In genomic region chr12:50715174-50715573, GRCh38 we compare ENCODE assay signal across 26 cellular contexts. TPM values are rescaled to one million over a fixed set of nuclear protein-coding genes. Genes with fewer than 3 reads are reported as not detected.
DNase-seq lines count a peak whose midpoint lies in the region; ATAC-seq and TF ChIP-seq lines count a peak whose summit lies in the region.
"Had no signal": no experiment of that assay in that cellular context is flagged by ENCODE, and none has a peak within 500 bp of the region (broad histone marks: within the 10 kb centered on the region; RNA-seq: fewer than 3 reads in every experiment).

No MANE protein-coding gene starts in this region.

- H4K20me1 ChIP-seq in H9 (ENCODE audit: control insufficient read depth, insufficient read depth, insufficient read length) = no peaks in the 10 kb centered on the region

- H2BK12ac ChIP-seq in H9 (ENCODE audit: insufficient read length, low read depth, low read length) = no peak overlapping the region

- H3K27me3 Mint-ChIP-seq in chondrocyte (ENCODE audit: low read depth) (no peaks in the 10 kb centered on the region), H9 (ENCODE audit: low read depth) (no peaks in the 10 kb centered on the region)
- no peaks in the 10 kb centered on the region for H3K27me3 Mint-ChIP-seq in naive thymus-derived CD4-positive, alpha-beta T cell
- H3K27me3 Mint-ChIP-seq: activated CD4-positive, alpha-beta T cell treated with anti-CD3 and anti-CD28 coated beads, Interleukin-2, amount 10 ng/mL, durations not matched to agents 24 days and 14 days; stimulated activated naive CD8-positive, alpha-beta T cell treated with anti-CD3 and anti-CD28 coated beads, Interleukin-15, amount 100 ng/mL, for 72 hours had no signal

- WGBS in H9 (ENCODE audit: extremely low coverage, insufficient read length, low lambda C conversion rate) = no CpG with 5 or more reads among the region's 2 CpGs

- CTCF ChIA-PET in naive thymus-derived CD4-positive, alpha-beta T cell (lab: Charles Lee) = no interaction called here

- H3T11ph ChIP-seq in H9 (ENCODE audit: low read length) = no peak overlapping the region

- H4K8ac ChIP-seq in H9 (replicated peaks; ENCODE audit: insufficient read length, low read depth, low read length) = no peak overlapping the region

- no peak overlapping the region for H2BK15ac ChIP-seq in H9 (ENCODE audit: low read depth, low read length)

- in situ Hi-C loops in ACHN (cut with HindIII; ENCODE audit: low pct_ligation_motif_present, low pct_unique_long_range_greater_than_20kb, low sequenced_read_pairs) = no loop called here

- H3K23me2 ChIP-seq in H9 (ENCODE audit: insufficient read length, low read depth, low read length, poor library complexity, severe bottlenecking) = no peaks in the 10 kb centered on the region

- DNase-seq in AG08395 (ENCODE audit: low spot score) = peak; percentile 10
- DNase-seq in GM03348 (ENCODE audit: low spot score) = peak; percentile 29
- DNase-seq in chondrocyte (ENCODE audit: low spot score) = no peak
- no peak for DNase-seq in naive thymus-derived CD4-positive, alpha-beta T cell
- DNase-seq in ACHN = no peak
- DNase-seq in NCI-H82 treated with DMSO at 0.1 percent for 48 hours (lab: John Stamatoyannopoulos, UW; ENCODE audit: unreplicated experiment) = no peak
- no peak for DNase-seq in H9
- DNase-seq: activated CD4-positive, alpha-beta T cell treated with anti-CD3 and anti-CD28 coated beads, Interleukin-2, amount 10 ng/mL, durations not matched to agents 24 days and 14 days; activated effector memory CD4-positive, alpha-beta T cell treated with anti-CD3 and anti-CD28 coated beads, Interleukin-2, amount 50 U/mL, for 16 hours; CD8-positive, alpha-beta T cell; DMS153; GDM1; H7; heart right ventricle; left ventricle myocardium inferior; NCI-H146; NCI-H2171; NCI-H524; nucleus accumbens; stimulated activated CD4-positive, alpha-beta T cell treated with anti-CD3 and anti-CD28 coated beads, Interleukin-4, amount 100 ng/mL, for 4 hours; stimulated activated naive CD8-positive, alpha-beta T cell treated with anti-CD3 and anti-CD28 coated beads, Interleukin-15, amount 100 ng/mL, for 72 hours; transverse colon had no signal

- no peaks in the 10 kb centered on the region for H3K9me3 ChIP-seq in neutrophil
- H3K9me3 ChIP-seq in naive thymus-derived CD4-positive, alpha-beta T cell (ENCODE audit: control insufficient read depth in 2 of 3, low read length in 3 of 3) = no peaks in the 10 kb centered on the region
- H3K9me3 ChIP-seq in H9 (ENCODE audit: control insufficient read depth, low read depth, low read length) = no peaks in the 10 kb centered on the region
- H3K9me3 ChIP-seq: heart right ventricle, left ventricle myocardium inferior, transverse colon had no signal

- H3K4me1 Mint-ChIP-seq in chondrocyte (ENCODE audit: low read depth) (peaks cover 23% of the 10 kb centered on the region), H9 (no peaks in the 10 kb centered on the region)
- H3K4me1 Mint-ChIP-seq in naive thymus-derived CD4-positive, alpha-beta T cell = no peaks in the 10 kb centered on the region
- H3K4me1 Mint-ChIP-seq: activated CD4-positive, alpha-beta T cell treated with anti-CD3 and anti-CD28 coated beads, Interleukin-2, amount 10 ng/mL, durations not matched to agents 24 days and 14 days; stimulated activated naive CD8-positive, alpha-beta T cell treated with anti-CD3 and anti-CD28 coated beads, Interleukin-15, amount 100 ng/mL, for 72 hours had no signal

- H3K27me3 ChIP-seq in neutrophil (no peaks in the 10 kb centered on the region), H9 (ENCODE audit: insufficient read depth, low read length) (no peaks in the 10 kb centered on the region)
- H3K27me3 ChIP-seq in naive thymus-derived CD4-positive, alpha-beta T cell (ENCODE audit: control insufficient read depth in 2 of 2, insufficient read depth in 2 of 2, low read length in 2 of 2) = no peaks in the 10 kb centered on the region
- H3K27me3 ChIP-seq: cardiac muscle cell, heart right ventricle, transverse colon had no signal

- H3K56ac ChIP-seq in H9 (ENCODE audit: insufficient read length, low read depth, low read length) = no peak overlapping the region

- H3K4ac ChIP-seq in H9 (ENCODE audit: low read depth, low read length) = no peak overlapping the region

- no peak overlapping the region for H3K14ac ChIP-seq in H9 (ENCODE audit: insufficient read depth, low read length)

- no peak overlapping the region for H4K5ac ChIP-seq in H9 (ENCODE audit: insufficient read length, low read depth, low read length)

- H3K27ac ChIP-seq in neutrophil = peak overlapping the region; percentile 54
- H3K27ac ChIP-seq in naive thymus-derived CD4-positive, alpha-beta T cell (ENCODE audit: low read depth, low read length) = no peak overlapping the region
- H3K27ac ChIP-seq in H9 (ENCODE audit: insufficient read length, low read depth, low read length) = no peak overlapping the region
- H3K27ac ChIP-seq: cardiac muscle cell, heart right ventricle, left ventricle myocardium inferior, transverse colon had no signal

- intact Hi-C loops in naive thymus-derived CD4-positive, alpha-beta T cell (cut with micrococcal nuclease) = no loop called here

- no peak overlapping the region for H2AK5ac ChIP-seq in H9 (ENCODE audit: insufficient read length, low read length)

- no peaks in the 10 kb centered on the region for H3K4me1 ChIP-seq in neutrophil (ENCODE audit: control insufficient read depth in 1 of 2, insufficient read depth in 1 of 2, low read depth in 1 of 2, low read length in 1 of 2)
- H3K4me1 ChIP-seq in naive thymus-derived CD4-positive, alpha-beta T cell (ENCODE audit: control insufficient read depth in 2 of 2, insufficient read depth in 2 of 2, low read length in 2 of 2) = no peaks in the 10 kb centered on the region
- no peaks in the 10 kb centered on the region for H3K4me1 ChIP-seq in H9 (ENCODE audit: insufficient read depth, low read length)
- H3K4me1 ChIP-seq: transverse colon had no signal

- H3K9me3 Mint-ChIP-seq in chondrocyte (ENCODE audit: low read depth) = no peaks in the 10 kb centered on the region
- H3K9me3 Mint-ChIP-seq in naive thymus-derived CD4-positive, alpha-beta T cell = no peaks in the 10 kb centered on the region
- no peaks in the 10 kb centered on the region for H3K9me3 Mint-ChIP-seq in H9
- H3K9me3 Mint-ChIP-seq: activated CD4-positive, alpha-beta T cell treated with anti-CD3 and anti-CD28 coated beads, Interleukin-2, amount 10 ng/mL, durations not matched to agents 24 days and 14 days; CD8-positive, alpha-beta T cell; stimulated activated naive CD8-positive, alpha-beta T cell treated with anti-CD3 and anti-CD28 coated beads, Interleukin-15, amount 100 ng/mL, for 72 hours; T-helper 1 cell treated with Interleukin-12 subunit alpha and Interleukin-12 subunit beta and Interleukin-4 antibody, amounts not matched to agents 30 μg/mL and 1 μg/mL, for 36 hours had no signal

- no peaks in the 10 kb centered on the region for H3K79me1 ChIP-seq in H9 (ENCODE audit: insufficient read depth, low read depth, low read length, poor library complexity, severe bottlenecking)

- H4K91ac ChIP-seq in H9 (ENCODE audit: insufficient read length, low read depth, low read length) = no peak overlapping the region

- no peak overlapping the region for H3K4me3 ChIP-seq in neutrophil (ENCODE audit: low read depth in 1 of 2, low read length in 1 of 2)
- H3K4me3 ChIP-seq in naive thymus-derived CD4-positive, alpha-beta T cell (ENCODE audit: low read length) = no peak overlapping the region
- H3K4me3 ChIP-seq: cardiac muscle cell, heart right ventricle, K562, left ventricle myocardium inferior, transverse colon had no signal

- H3K27ac Mint-ChIP-seq in chondrocyte (ENCODE audit: unreplicated experiment) (peak overlapping the region; percentile 50), H9 (no peak overlapping the region)
- peak overlapping the region in 4 of 9 donors; percentile 17 to 45 (median 18) for H3K27ac Mint-ChIP-seq in naive thymus-derived CD4-positive, alpha-beta T cell
- H3K27ac Mint-ChIP-seq: activated CD4-positive, alpha-beta T cell treated with anti-CD3 and anti-CD28 coated beads, Interleukin-2, amount 10 ng/mL, durations not matched to agents 24 days and 14 days; T-helper 1 cell treated with Interleukin-12 subunit alpha and Interleukin-12 subunit beta and Interleukin-4 antibody, amounts not matched to agents 30 μg/mL and 1 μg/mL, for 36 hours had no signal

- no peak overlapping the region for H3K18ac ChIP-seq in H9 (ENCODE audit: insufficient read length, low read depth, low read length)

- no peak overlapping the region for H2BK120ac ChIP-seq in H9 (ENCODE audit: low read depth, low read length, poor library complexity, severe bottlenecking)

- no peaks in the 10 kb centered on the region for H3K79me2 ChIP-seq in H9 (ENCODE audit: insufficient read depth, low read length)

- H3K4me3 Mint-ChIP-seq in chondrocyte (ENCODE audit: unreplicated experiment) (no peak overlapping the region), H9 (no peak overlapping the region)
- no peak overlapping the region for H3K4me3 Mint-ChIP-seq in naive thymus-derived CD4-positive, alpha-beta T cell
- H3K4me3 Mint-ChIP-seq: activated CD4-positive, alpha-beta T cell treated with anti-CD3 and anti-CD28 coated beads, Interleukin-2, amount 10 ng/mL, durations not matched to agents 24 days and 14 days; CD8-positive, alpha-beta T cell; stimulated activated naive CD8-positive, alpha-beta T cell treated with anti-CD3 and anti-CD28 coated beads, Interleukin-15, amount 100 ng/mL, for 72 hours; T-helper 1 cell treated with Interleukin-12 subunit alpha and Interleukin-12 subunit beta and Interleukin-4 antibody, amounts not matched to agents 30 μg/mL and 1 μg/mL, for 36 hours had no signal

- peaks cover 92% of the 10 kb centered on the region for H3K36me3 ChIP-seq in neutrophil
- H3K36me3 ChIP-seq in naive thymus-derived CD4-positive, alpha-beta T cell (ENCODE audit: control insufficient read depth in 2 of 3, insufficient read depth in 3 of 3, low read length in 3 of 3) = peaks cover 3 to 67% (median 12%) of the 10 kb centered on the region in 3 experiments

- TF ChIP-seq CTCF in chondrocyte (IDR thresholded peaks at IDR 0.05) (no peak), neutrophil (IDR thresholded peaks at IDR 0.05) (no peak), H9 (conservative IDR thresholded peaks at IDR 0.05) (no peak)

- POLR2A ChIA-PET in naive thymus-derived CD4-positive, alpha-beta T cell (lab: Charles Lee) = no interaction called here

- no peak for ATAC-seq in naive thymus-derived CD4-positive, alpha-beta T cell
- ATAC-seq: CD8-positive, alpha-beta T cell; K562; stimulated activated naive CD8-positive, alpha-beta T cell treated with anti-CD3 and anti-CD28 coated beads, Interleukin-15, amount 100 ng/mL, for 72 hours had no signal

- H2BK20ac ChIP-seq in H9 (ENCODE audit: low read depth, low read length, poor library complexity, severe bottlenecking) = no peak overlapping the region

- H3K9ac ChIP-seq in H9 (ENCODE audit: extremely low read depth, insufficient read length, low read length) = no peak overlapping the region

- no peak overlapping the region for H2BK5ac ChIP-seq in H9 (ENCODE audit: insufficient read length, low read length)

- H2AFZ ChIP-seq in H9 (ENCODE audit: low read length) = no peak overlapping the region

- no peak overlapping the region for H3K23ac ChIP-seq in H9 (ENCODE audit: insufficient read length, low read depth, low read length)

- H3K4me2 ChIP-seq in H9 (ENCODE audit: insufficient read depth, insufficient read length, low read length) = no peak overlapping the region

- H3K36me3 Mint-ChIP-seq in chondrocyte (ENCODE audit: low read depth) = peaks cover 13% of the 10 kb centered on the region
- H3K36me3 Mint-ChIP-seq in naive thymus-derived CD4-positive, alpha-beta T cell = peaks cover 0 to 40% (median 15%) of the 10 kb centered on the region in 5 donors
- peaks cover 26 to 47% (median 32%) of the 10 kb centered on the region in 3 experiments for H3K36me3 Mint-ChIP-seq in H9 (ENCODE audit: insufficient read depth in 1 of 3, low read depth in 3 of 3)

RNA-seq across cellular contexts. Expression of gene ATF1, which starts 48.7 kb away (rescaled TPM):
- total RNA-seq in chondrocyte = 18.8 to 22.6 TPM (median 22.3 TPM) in 3 replicates
- total RNA-seq in naive thymus-derived CD4-positive, alpha-beta T cell = 10 to 100 TPM; 23.8 to 53.9 (median 51.3) TPM
- polyA plus RNA-seq in naive thymus-derived CD4-positive, alpha-beta T cell = 10 to 100 TPM; 47.8 to 53.8 TPM
- total RNA-seq in H9 (2021) = 45.7 and 47.8 TPM in 2 replicates

Comparison
In these comparisons a context has a peak if more than half of its experiments do, and no peak if none do; other contexts are left out.
1. DNase-seq: peak in AG08395 (single experiment) and GM03348 (single experiment); none in chondrocyte (single experiment), naive thymus-derived CD4-positive, alpha-beta T cell (0 of 9), ACHN (single experiment), NCI-H82 treated with DMSO at 0.1 percent for 48 hours (single experiment) and H9 (single experiment).